In the genomic region with DNA sequence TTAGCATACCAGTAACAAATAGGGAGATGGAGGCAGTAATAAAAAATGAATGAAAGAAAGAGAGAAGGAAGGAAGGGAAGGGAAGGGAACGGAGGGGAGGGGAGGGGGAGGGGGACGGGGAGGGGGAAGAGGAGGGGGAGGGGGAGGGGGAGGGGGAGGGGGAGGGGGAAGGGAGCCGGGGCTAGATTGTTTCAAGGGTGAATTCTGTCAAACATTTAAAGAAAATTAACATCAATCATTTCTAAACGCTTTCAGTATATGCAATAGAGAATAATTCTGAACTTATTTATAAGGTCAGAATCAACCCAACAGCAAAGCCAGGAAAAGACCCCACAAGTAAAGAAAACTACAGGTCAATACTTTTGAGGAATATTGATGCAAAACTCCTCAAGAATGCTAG, we compare ENCODE assay signal across 33 cellular contexts.
"Had no signal": no experiment of that assay in that cellular context is flagged by ENCODE, and none has a peak within 500 bp of the region (broad histone marks: within the 10 kb centered on the region; RNA-seq: fewer than 3 reads in every experiment).

No MANE protein-coding gene starts in this region.

- H3K36me3 ChIP-seq: MG63 had no signal

- H3K27me3 ChIP-seq: MG63 had no signal

- H3K4me3 ChIP-seq: MG63 had no signal

- DNase-seq: Karpas-422, MG63, MM.1S, MV-4-11, NCI-H1048, NCI-H1092, NCI-H1092 treated with DMSO at 0.1 percent for 48 hours, NCI-H1105, NCI-H1105 treated with DMSO at 0.1 percent for 48 hours, NCI-H1417, NCI-H1417 treated with DMSO at 0.1 percent for 48 hours, NCI-H1436, NCI-H1436 treated with DMSO at 0.1 percent for 48 hours, NCI-H146, NCI-H1694, NCI-H1694 treated with DMSO at 0.1 percent for 48 hours, NCI-H187, NCI-H187 treated with DMSO at 0.1 percent for 48 hours, NCI-H1930, NCI-H2029, NCI-H2029 treated with DMSO at 0.1 percent for 48 hours, NCI-H2081, NCI-H2081 treated with DMSO at 0.1 percent for 48 hours, NCI-H2107, NCI-H2171, NCI-H2171 treated with DMSO at 0.1 percent for 48 hours, NCI-H2227 treated with DMSO at 0.1 percent for 48 hours, NCI-H226, NCI-H345, NCI-H446, NCI-H446 treated with DMSO at 0.1 percent for 48 hours, NCI-H510A, NCI-H510A treated with DMSO at 0.1 percent for 48 hours had no signal
